ENCODE assay signal across 19 cellular contexts in genomic region chr10:59290448-59290847, GRCh38.
DNase-seq lines count a peak whose midpoint lies in the region; ATAC-seq, FAIRE-seq and TF ChIP-seq lines count a peak whose summit lies in the region.
"Had no signal": no experiment of that assay in that cellular context is flagged by ENCODE, and none has a peak within 500 bp of the region (broad histone marks: within the 10 kb centered on the region; RNA-seq: fewer than 3 reads in every experiment).

No MANE protein-coding gene starts in this region.

- no peaks in the 10 kb centered on the region for H3K36me3 Mint-ChIP-seq in activated CD4-positive, alpha-beta T cell treated with anti-CD3 and anti-CD28 coated beads, Interleukin-2, amount 10 ng/mL, durations not matched to agents 7 days and 5 days (ENCODE audit: low read depth)

- RAD21 ChIA-PET in HCT116 (lab: Charles Lee; ENCODE audit: low non-redundant PET in 1 of 2, low total read pairs in 2 of 2, uncharacterized antibody in 2 of 2, unreplicated experiment in 2 of 2) = no interaction called here

- in situ Hi-C loops in HepG2 (cut with HindIII; ENCODE audit: extremely low pct_ligation_motif_present, low pct_unique_long_range_greater_than_20kb) = no loop called here

- TF ChIP-seq EP300 in HepG2 (IDR thresholded peaks at IDR 0.05; ENCODE audit: low read depth in 2 of 2, low read length in 2 of 2) = no peak
- TF ChIP-seq EP300 in HepG2 (CRISPR knock-in tag; IDR thresholded peaks at IDR 0.05; ENCODE audit: borderline replicate concordance) = no peak

- TF ChIP-seq POLR2A in HCT116 (IDR thresholded peaks at IDR 0.05; ENCODE audit: borderline replicate concordance, extremely low read depth, insufficient read depth, insufficient read length) = no peak
- TF ChIP-seq POLR2A in HepG2 (IDR thresholded peaks at IDR 0.05; ENCODE audit: insufficient read depth in 1 of 2, low read depth in 2 of 2, low read length in 2 of 2) = no peak

- H3K4me1 ChIP-seq in HCT116 (ENCODE audit: control insufficient read depth in 1 of 2, insufficient read depth in 2 of 2, low read length in 2 of 2) (no peaks in the 10 kb centered on the region), HepG2 (ENCODE audit: insufficient read depth, low read length) (no peaks in the 10 kb centered on the region)

- no peak for FAIRE-seq in HepG2 (lab: Jason Lieb, UNC)

- no TSS peak for BruUV-seq in HCT116 (replicated peaks; lab: Mats Ljungman, UMichigan)
- no TSS peak for BruUV-seq in HepG2 (replicated peaks; lab: Mats Ljungman, UMichigan)

- no peaks in the 10 kb centered on the region for H3K4me1 Mint-ChIP-seq in activated CD4-positive, alpha-beta T cell treated with anti-CD3 and anti-CD28 coated beads, Interleukin-2, amount 10 ng/mL, durations not matched to agents 7 days and 5 days
- H3K4me1 Mint-ChIP-seq: B cell had no signal

- H3K27me3 Mint-ChIP-seq in activated CD4-positive, alpha-beta T cell treated with anti-CD3 and anti-CD28 coated beads, Interleukin-2, amount 10 ng/mL, durations not matched to agents 7 days and 5 days = no peaks in the 10 kb centered on the region
- H3K27me3 Mint-ChIP-seq: B cell had no signal

- H3K9me3 Mint-ChIP-seq in activated CD4-positive, alpha-beta T cell treated with anti-CD3 and anti-CD28 coated beads, Interleukin-2, amount 10 ng/mL, durations not matched to agents 7 days and 5 days = no peaks in the 10 kb centered on the region

- H4K20me1 ChIP-seq in HCT116 (ENCODE audit: insufficient read depth) (no peaks in the 10 kb centered on the region), HepG2 (ENCODE audit: insufficient read depth, low read length) (no peaks in the 10 kb centered on the region)

- H3K79me2 ChIP-seq in HCT116 (ENCODE audit: insufficient read depth, low read length) (no peaks in the 10 kb centered on the region), HepG2 (ENCODE audit: insufficient read depth, low read length) (no peaks in the 10 kb centered on the region)

- H3K27ac Mint-ChIP-seq in activated CD4-positive, alpha-beta T cell treated with anti-CD3 and anti-CD28 coated beads, Interleukin-2, amount 10 ng/mL, durations not matched to agents 7 days and 5 days = no peak overlapping the region
- H3K27ac Mint-ChIP-seq: B cell had no signal

- intact Hi-C loops in HCT116 (cut with micrococcal nuclease) (no loop called here), HepG2 (cut with micrococcal nuclease; ENCODE audit: unreplicated experiment) (no loop called here)

- no peaks in the 10 kb centered on the region for H3K9me3 ChIP-seq in HCT116 (ENCODE audit: control insufficient read depth in 1 of 2, insufficient read depth in 1 of 2, low read depth in 1 of 2, low read length in 2 of 2)
- H3K9me3 ChIP-seq in HepG2 (ENCODE audit: low read length) = no peaks in the 10 kb centered on the region
- H3K9me3 ChIP-seq: prostate gland had no signal

- 33% methylated on average over 4 of the region's 4 CpGs for WGBS in HepG2 (ENCODE audit: low lambda C conversion rate)

- DNase-seq in D341Med (ENCODE audit: low spot score) (peak; percentile 55), HCT116 (ENCODE audit: low read depth, low spot score) (no peak), SW480 (ENCODE audit: low spot score) (peak; percentile 4), HepG2 (ENCODE audit: low spot score) (peak; percentile 4), foreskin fibroblast (no peak), activated gamma-delta T cell (lab: John Stamatoyannopoulos, UW) (no peak)
- no peak for DNase-seq in activated CD4-positive, alpha-beta T cell treated with anti-CD3 and anti-CD28 coated beads, Interleukin-2, amount 10 ng/mL, durations not matched to agents 7 days and 5 days
- DNase-seq: activated CD4-positive, alpha-beta T cell treated with anti-CD3 and anti-CD28 coated beads, Interleukin-2, amount 50 U/mL, for 4 hours; activated T-cell treated with anti-CD3 and anti-CD28 coated beads, Interleukin-2, amount 50 U/mL, for 48 hours; H9; KG1; left cardiac atrium; NCI-H524 treated with DMSO at 0.1 percent for 48 hours; stimulated activated CD4-positive, alpha-beta T cell treated with anti-CD3 and anti-CD28 coated beads, Interleukin-15, amount 100 ng/mL, for 24 hours; T-helper 9 cell had no signal

- H3K4me2 ChIP-seq in HCT116 (ENCODE audit: low read length) (no peak overlapping the region), HepG2 (ENCODE audit: low read depth, low read length) (no peak overlapping the region)

- H3K27me3 ChIP-seq in HCT116 (ENCODE audit: insufficient read depth, low read length) (peaks cover 16% of the 10 kb centered on the region; the same call in 1 of the 2 replicates), HepG2 (ENCODE audit: control insufficient read depth in 1 of 2, insufficient read depth in 2 of 2, low read length in 2 of 2) (no peaks in the 10 kb centered on the region)

- POLR2A ChIA-PET in HCT116 (lab: Charles Lee) (no interaction called here), HepG2 (lab: Yijun Ruan, JAX) (no interaction called here)
- POLR2A ChIA-PET in activated CD4-positive, alpha-beta T cell treated with anti-CD3 and anti-CD28 coated beads, Interleukin-2, amount 10 ng/mL, durations not matched to agents 7 days and 5 days (lab: Charles Lee) = no interaction called here

- H3K9me2 ChIP-seq in HCT116 (ENCODE audit: insufficient read depth) = no peaks in the 10 kb centered on the region

- H2AFZ ChIP-seq in HCT116 (ENCODE audit: low read depth, low read length, poor library complexity, severe bottlenecking) (no peak overlapping the region), HepG2 (ENCODE audit: low read length) (no peak overlapping the region)

- peak; percentile 26; the same call in 1 of the 2 replicates for TF ChIP-seq RAD21 in HCT116 (IDR thresholded peaks at IDR 0.05; ENCODE audit: low read depth)
- TF ChIP-seq RAD21 in HepG2 (CRISPR knock-in tag; IDR thresholded peaks at IDR 0.05) = no peak

- H3K9ac ChIP-seq in HCT116 (ENCODE audit: low read length) (no peak overlapping the region), HepG2 (ENCODE audit: insufficient read depth, low read depth, low read length) (no peak overlapping the region)

- ATAC-seq in HCT116 = no peak
- ATAC-seq in HepG2 = peak; percentile 28; the same call in 1 of the 3 replicates
- ATAC-seq in HG03159 (IDR thresholded peaks at IDR 0.05; ENCODE audit: unreplicated experiment) = no peak
- ATAC-seq: left cardiac atrium had no signal

- peak in 1 of 3 experiments; percentile 16; a peak in 1 of 6 replicates for TF ChIP-seq CTCF in HCT116 (IDR thresholded peaks at IDR 0.05 in 2 of 3, conservative IDR thresholded peaks at IDR 0.05 in 1 of 3; ENCODE audit: borderline replicate concordance in 1 of 3, insufficient read depth in 1 of 3, low read depth in 2 of 3, low read length in 2 of 3)
- TF ChIP-seq CTCF in HepG2 (CRISPR knock-in tag; IDR thresholded peaks at IDR 0.05) = 0 out of 2 replicates have a peak, but pooled peaks have one; percentile 21
- no peak for TF ChIP-seq CTCF in foreskin fibroblast (IDR thresholded peaks at IDR 0.05; ENCODE audit: low read depth, low read length)

- CTCF ChIA-PET in HCT116 (lab: Charles Lee) (interaction anchor here (1.1 kb wide), 1 partner anchor 290 kb away, joined by 3 read pairs; no protein-coding TSS in a partner anchor), HepG2 (lab: Yijun Ruan, JAX; ENCODE audit: low intra/inter-chr PET ratio, low total read pairs) (no interaction called here)
- CTCF ChIA-PET in activated CD4-positive, alpha-beta T cell treated with anti-CD3 and anti-CD28 coated beads, Interleukin-2, amount 10 ng/mL, durations not matched to agents 7 days and 5 days (lab: Charles Lee) = no interaction called here

- H3K27ac ChIP-seq in HCT116 (ENCODE audit: low read depth, low read length) = no peak overlapping the region
- H3K27ac ChIP-seq in HepG2 (ENCODE audit: extremely low read length, insufficient read depth, low read length) = no peak overlapping the region
- H3K27ac ChIP-seq: coronary artery had no signal

- no peak overlapping the region for H3K4me3 Mint-ChIP-seq in activated CD4-positive, alpha-beta T cell treated with anti-CD3 and anti-CD28 coated beads, Interleukin-2, amount 10 ng/mL, durations not matched to agents 7 days and 5 days
- H3K4me3 Mint-ChIP-seq: B cell, H9 had no signal

- H3K36me3 ChIP-seq in HCT116 (ENCODE audit: control insufficient read depth in 1 of 2, insufficient read depth in 2 of 2, low read length in 2 of 2) (no peaks in the 10 kb centered on the region), HepG2 (replicated peaks in 1 of 2; ENCODE audit: control insufficient read depth in 1 of 2, insufficient read depth in 2 of 2, low read length in 2 of 2) (no peaks in the 10 kb centered on the region)
- H3K36me3 ChIP-seq: prostate gland had no signal

- H3K4me3 ChIP-seq in HCT116 (replicated peaks in 1 of 2; ENCODE audit: low read depth in 1 of 2, low read length in 2 of 2) = no peak overlapping the region
- H3K4me3 ChIP-seq in HepG2 (replicated peaks in 1 of 3; ENCODE audit: insufficient read depth in 1 of 3, low read depth in 2 of 3, low read length in 3 of 3) = no peak overlapping the region
- H3K4me3 ChIP-seq in foreskin fibroblast (ENCODE audit: low read depth in 1 of 2, low read length in 2 of 2) = no peak overlapping the region
- H3K4me3 ChIP-seq: coronary artery, prostate gland had no signal

TF ChIP-seq in HCT116, 20 proteins besides CTCF, POLR2A, EP300 and RAD21 (continues in another document):
- no peak for TF ChIP-seq ZNF274 (IDR thresholded peaks at IDR 0.05; ENCODE audit: low read depth, low read length)
- TF ChIP-seq CBX3 (IDR thresholded peaks at IDR 0.05; ENCODE audit: low read depth) = no peak
- TF ChIP-seq JUND (IDR thresholded peaks at IDR 0.05) = no peak
- TF ChIP-seq EZH2 (IDR thresholded peaks at IDR 0.05) = no peak
- TF ChIP-seq SP1 (IDR thresholded peaks at IDR 0.05; ENCODE audit: low read depth) = no peak
- TF ChIP-seq SIN3A (IDR thresholded peaks at IDR 0.05; ENCODE audit: low read depth) = no peak
- no peak for TF ChIP-seq YY1 (IDR thresholded peaks at IDR 0.05; ENCODE audit: extremely low read depth, insufficient replicate concordance, low read depth, low read length)
- no peak for TF ChIP-seq EGR1 (IDR thresholded peaks at IDR 0.05; ENCODE audit: low read depth)
- no peak for TF ChIP-seq ZFX (IDR thresholded peaks at IDR 0.05)
- no peak for TF ChIP-seq TCF7L2 (IDR thresholded peaks at IDR 0.05; ENCODE audit: borderline replicate concordance, extremely low read depth, insufficient read depth, insufficient read length)

TF ChIP-seq in HepG2, 621 proteins besides CTCF, POLR2A, EP300 and RAD21 (continues in another document):
- TF ChIP-seq TCF7 (IDR thresholded peaks at IDR 0.05; ENCODE audit: low read depth) (no peak), MIER3 (CRISPR knock-in tag; IDR thresholded peaks at IDR 0.05; ENCODE audit: borderline replicate concordance) (no peak), IKZF4 (CRISPR knock-in tag; IDR thresholded peaks at IDR 0.05; ENCODE audit: borderline replicate concordance, low read depth, not compliant biosample characterization) (no peak), ZNF546 (CRISPR knock-in tag; conservative IDR thresholded peaks at IDR 0.05) (no peak), PAWR (CRISPR knock-in tag; IDR thresholded peaks at IDR 0.05; ENCODE audit: borderline replicate concordance) (no peak), MED8 (CRISPR knock-in tag; IDR thresholded peaks at IDR 0.05; ENCODE audit: insufficient replicate concordance) (no peak), STAG1 (CRISPR knock-in tag; IDR thresholded peaks at IDR 0.05) (peak; percentile 45)

Comparison
In these comparisons a context has a peak if more than half of its experiments do, and no peak if none do; other contexts are left out.
1. DNase-seq: peak in D341Med (single experiment), SW480 (single experiment) and HepG2 (single experiment); none in HCT116 (single experiment), foreskin fibroblast (0 of 2), activated CD4-positive, alpha-beta T cell treated with anti-CD3 and anti-CD28 coated beads, Interleukin-2, amount 10 ng/mL, durations not matched to agents 7 days and 5 days (single experiment) and activated gamma-delta T cell (single experiment).